In the genomic region with DNA sequence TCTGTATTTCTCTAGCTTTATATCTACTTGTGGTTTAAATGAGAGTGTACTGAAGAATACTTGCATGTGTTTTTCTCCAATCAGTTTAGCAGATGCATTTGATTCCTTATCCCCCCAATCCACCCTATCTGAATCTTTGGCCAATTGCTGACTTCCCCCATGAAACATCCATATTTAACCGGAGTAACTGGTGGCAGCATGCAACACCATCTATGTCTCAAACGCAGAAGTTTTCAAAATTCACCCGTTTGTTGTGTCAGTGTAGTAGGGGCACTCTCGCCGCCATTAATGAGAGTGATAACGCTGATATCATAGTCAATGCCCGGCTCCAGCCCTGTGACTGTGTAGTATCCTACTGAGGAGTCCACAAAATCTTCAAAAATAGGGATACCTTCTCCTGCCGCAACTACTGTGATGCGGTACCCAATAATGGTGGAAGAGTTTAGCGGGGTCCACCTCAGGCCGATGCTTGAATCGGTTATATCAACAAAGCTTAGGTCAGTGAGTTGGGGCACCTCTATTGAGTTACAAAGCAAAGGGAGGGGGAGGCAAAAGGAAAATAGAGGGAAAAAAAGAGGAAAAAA, we compare ENCODE assay signal across 1 cellular context.
TF ChIP-seq lines count a peak whose summit lies in the region.

No MANE protein-coding gene starts in this region.

TF ChIP-seq in HepG2, 621 proteins besides CTCF, POLR2A, EP300 and RAD21 (continued from another document):
- TF ChIP-seq, protein P1, sequence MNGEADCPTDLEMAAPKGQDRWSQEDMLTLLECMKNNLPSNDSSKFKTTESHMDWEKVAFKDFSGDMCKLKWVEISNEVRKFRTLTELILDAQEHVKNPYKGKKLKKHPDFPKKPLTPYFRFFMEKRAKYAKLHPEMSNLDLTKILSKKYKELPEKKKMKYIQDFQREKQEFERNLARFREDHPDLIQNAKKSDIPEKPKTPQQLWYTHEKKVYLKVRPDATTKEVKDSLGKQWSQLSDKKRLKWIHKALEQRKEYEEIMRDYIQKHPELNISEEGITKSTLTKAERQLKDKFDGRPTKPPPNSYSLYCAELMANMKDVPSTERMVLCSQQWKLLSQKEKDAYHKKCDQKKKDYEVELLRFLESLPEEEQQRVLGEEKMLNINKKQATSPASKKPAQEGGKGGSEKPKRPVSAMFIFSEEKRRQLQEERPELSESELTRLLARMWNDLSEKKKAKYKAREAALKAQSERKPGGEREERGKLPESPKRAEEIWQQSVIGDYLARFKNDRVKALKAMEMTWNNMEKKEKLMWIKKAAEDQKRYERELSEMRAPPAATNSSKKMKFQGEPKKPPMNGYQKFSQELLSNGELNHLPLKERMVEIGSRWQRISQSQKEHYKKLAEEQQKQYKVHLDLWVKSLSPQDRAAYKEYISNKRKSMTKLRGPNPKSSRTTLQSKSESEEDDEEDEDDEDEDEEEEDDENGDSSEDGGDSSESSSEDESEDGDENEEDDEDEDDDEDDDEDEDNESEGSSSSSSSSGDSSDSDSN (CRISPR knock-in tag; IDR thresholded peaks at IDR 0.05) = no peak
- TF ChIP-seq RBFOX2 (IDR thresholded peaks at IDR 0.05; ENCODE audit: low read depth, low read length) (peak; percentile 48), MED1 (CRISPR knock-in tag; IDR thresholded peaks at IDR 0.05) (no peak), ZNF224 (CRISPR knock-in tag; IDR thresholded peaks at IDR 0.05) (no peak), ZFP41 (CRISPR knock-in tag; IDR thresholded peaks at IDR 0.05; ENCODE audit: borderline replicate concordance) (no peak), ZNF644 (CRISPR knock-in tag; IDR thresholded peaks at IDR 0.05; ENCODE audit: low read depth) (no peak), ZNF367 (CRISPR knock-in tag; IDR thresholded peaks at IDR 0.05; ENCODE audit: borderline replicate concordance) (no peak), ZNF552 (CRISPR knock-in tag; IDR thresholded peaks at IDR 0.05; ENCODE audit: borderline replicate concordance) (no peak), GPN1 (CRISPR knock-in tag; IDR thresholded peaks at IDR 0.05; ENCODE audit: borderline replicate concordance) (no peak), ZC3H4 (CRISPR knock-in tag; IDR thresholded peaks at IDR 0.05; ENCODE audit: borderline replicate concordance) (no peak), FOSL1 (CRISPR knock-in tag; IDR thresholded peaks at IDR 0.05; ENCODE audit: borderline replicate concordance) (no peak), ZIK1 (CRISPR knock-in tag; IDR thresholded peaks at IDR 0.05; ENCODE audit: borderline replicate concordance, low read depth) (no peak), ZNF780A (CRISPR knock-in tag; IDR thresholded peaks at IDR 0.05) (no peak), ZNF841 (CRISPR knock-in tag; IDR thresholded peaks at IDR 0.05; ENCODE audit: borderline replicate concordance) (no peak)
- TF ChIP-seq, protein P2, sequence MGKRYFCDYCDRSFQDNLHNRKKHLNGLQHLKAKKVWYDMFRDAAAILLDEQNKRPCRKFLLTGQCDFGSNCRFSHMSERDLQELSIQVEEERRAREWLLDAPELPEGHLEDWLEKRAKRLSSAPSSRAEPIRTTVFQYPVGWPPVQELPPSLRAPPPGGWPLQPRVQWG (CRISPR knock-in tag; IDR thresholded peaks at IDR 0.05; ENCODE audit: borderline replicate concordance, low read depth) = no peak
- TF ChIP-seq, protein P3, sequence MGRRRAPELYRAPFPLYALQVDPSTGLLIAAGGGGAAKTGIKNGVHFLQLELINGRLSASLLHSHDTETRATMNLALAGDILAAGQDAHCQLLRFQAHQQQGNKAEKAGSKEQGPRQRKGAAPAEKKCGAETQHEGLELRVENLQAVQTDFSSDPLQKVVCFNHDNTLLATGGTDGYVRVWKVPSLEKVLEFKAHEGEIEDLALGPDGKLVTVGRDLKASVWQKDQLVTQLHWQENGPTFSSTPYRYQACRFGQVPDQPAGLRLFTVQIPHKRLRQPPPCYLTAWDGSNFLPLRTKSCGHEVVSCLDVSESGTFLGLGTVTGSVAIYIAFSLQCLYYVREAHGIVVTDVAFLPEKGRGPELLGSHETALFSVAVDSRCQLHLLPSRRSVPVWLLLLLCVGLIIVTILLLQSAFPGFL (CRISPR knock-in tag; IDR thresholded peaks at IDR 0.05) = no peak
- TF ChIP-seq, protein P4, sequence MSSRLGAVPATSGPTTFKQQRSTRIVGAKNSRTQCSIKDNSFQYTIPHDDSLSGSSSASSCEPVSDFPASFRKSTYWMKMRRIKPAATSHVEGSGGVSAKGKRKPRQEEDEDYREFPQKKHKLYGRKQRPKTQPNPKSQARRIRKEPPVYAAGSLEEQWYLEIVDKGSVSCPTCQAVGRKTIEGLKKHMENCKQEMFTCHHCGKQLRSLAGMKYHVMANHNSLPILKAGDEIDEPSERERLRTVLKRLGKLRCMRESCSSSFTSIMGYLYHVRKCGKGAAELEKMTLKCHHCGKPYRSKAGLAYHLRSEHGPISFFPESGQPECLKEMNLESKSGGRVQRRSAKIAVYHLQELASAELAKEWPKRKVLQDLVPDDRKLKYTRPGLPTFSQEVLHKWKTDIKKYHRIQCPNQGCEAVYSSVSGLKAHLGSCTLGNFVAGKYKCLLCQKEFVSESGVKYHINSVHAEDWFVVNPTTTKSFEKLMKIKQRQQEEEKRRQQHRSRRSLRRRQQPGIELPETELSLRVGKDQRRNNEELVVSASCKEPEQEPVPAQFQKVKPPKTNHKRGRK (CRISPR knock-in tag; IDR thresholded peaks at IDR 0.05) = peak; percentile 57; the same call in 1 of the 2 replicates
